Comparison of ENCODE assay signal across 1 cellular context in the genomic region with DNA sequence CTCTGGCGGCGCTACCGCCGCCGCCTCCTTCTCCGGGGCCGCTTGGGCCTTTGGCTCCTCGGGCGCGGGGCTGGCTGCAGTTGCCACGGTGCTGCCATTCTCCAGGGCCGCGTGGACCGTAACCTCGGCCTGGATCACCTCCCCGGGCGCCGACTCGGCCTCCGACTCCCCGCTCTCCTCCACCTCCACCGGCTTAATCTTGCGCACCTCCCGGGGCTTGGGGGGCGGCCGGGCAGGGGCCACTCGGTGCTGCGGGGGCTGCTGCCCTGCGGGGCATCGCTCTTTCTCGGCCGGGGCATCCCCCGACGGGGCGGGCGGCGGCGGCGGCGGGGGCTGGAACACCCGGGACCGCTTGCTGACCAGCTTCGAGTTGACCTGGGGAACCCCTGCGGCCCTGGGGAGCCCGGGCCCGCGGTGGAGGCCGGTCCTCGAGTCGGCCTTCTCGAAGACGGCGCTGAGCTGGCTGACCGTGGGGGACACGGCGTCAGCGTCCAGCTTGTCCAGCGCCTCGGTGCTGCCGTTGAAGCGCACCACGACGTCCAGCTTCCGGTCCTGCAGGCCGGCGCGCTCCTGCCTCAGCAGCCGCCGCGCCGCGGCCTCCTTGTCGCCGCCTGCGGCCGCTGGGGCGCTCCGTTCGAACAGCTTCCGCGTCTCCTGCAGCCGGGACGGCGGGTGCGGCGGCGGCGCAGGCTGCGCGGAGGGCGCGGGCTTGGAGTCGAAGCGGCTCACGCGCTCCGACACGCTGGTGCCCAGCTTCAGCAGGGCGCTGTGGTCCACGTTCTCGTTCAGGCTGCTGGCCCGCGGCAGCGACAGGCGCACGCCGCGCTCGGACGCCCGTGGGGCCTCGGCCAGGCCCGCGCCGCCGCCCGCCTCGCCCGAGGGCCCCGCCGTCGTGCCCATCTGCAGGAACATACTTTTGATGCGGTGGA.
TF ChIP-seq lines count a peak whose summit lies in the region.

No MANE protein-coding gene starts in this region.

TF ChIP-seq in HepG2, 621 proteins besides CTCF, POLR2A, EP300 and RAD21 (continued from another document and continues in another):
- TF ChIP-seq, protein P1, sequence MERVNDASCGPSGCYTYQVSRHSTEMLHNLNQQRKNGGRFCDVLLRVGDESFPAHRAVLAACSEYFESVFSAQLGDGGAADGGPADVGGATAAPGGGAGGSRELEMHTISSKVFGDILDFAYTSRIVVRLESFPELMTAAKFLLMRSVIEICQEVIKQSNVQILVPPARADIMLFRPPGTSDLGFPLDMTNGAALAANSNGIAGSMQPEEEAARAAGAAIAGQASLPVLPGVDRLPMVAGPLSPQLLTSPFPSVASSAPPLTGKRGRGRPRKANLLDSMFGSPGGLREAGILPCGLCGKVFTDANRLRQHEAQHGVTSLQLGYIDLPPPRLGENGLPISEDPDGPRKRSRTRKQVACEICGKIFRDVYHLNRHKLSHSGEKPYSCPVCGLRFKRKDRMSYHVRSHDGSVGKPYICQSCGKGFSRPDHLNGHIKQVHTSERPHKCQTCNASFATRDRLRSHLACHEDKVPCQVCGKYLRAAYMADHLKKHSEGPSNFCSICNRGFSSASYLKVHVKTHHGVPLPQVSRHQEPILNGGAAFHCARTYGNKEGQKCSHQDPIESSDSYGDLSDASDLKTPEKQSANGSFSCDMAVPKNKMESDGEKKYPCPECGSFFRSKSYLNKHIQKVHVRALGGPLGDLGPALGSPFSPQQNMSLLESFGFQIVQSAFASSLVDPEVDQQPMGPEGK (CRISPR knock-in tag; IDR thresholded peaks at IDR 0.05), result peak; percentile 31; the same call in 1 of the 2 replicates
- TF ChIP-seq, protein P2, sequence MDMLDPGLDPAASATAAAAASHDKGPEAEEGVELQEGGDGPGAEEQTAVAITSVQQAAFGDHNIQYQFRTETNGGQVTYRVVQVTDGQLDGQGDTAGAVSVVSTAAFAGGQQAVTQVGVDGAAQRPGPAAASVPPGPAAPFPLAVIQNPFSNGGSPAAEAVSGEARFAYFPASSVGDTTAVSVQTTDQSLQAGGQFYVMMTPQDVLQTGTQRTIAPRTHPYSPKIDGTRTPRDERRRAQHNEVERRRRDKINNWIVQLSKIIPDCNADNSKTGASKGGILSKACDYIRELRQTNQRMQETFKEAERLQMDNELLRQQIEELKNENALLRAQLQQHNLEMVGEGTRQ (IDR thresholded peaks at IDR 0.05; ENCODE audit: low read depth, low read length), result no peak
- TF ChIP-seq, protein P2 (CRISPR knock-in tag; IDR thresholded peaks at IDR 0.05; ENCODE audit: borderline replicate concordance), result no peak
- TF ChIP-seq PHF21A (CRISPR knock-in tag; IDR thresholded peaks at IDR 0.05) (no peak; the same call in 1 of the 2 replicates), SNRNP70 (IDR thresholded peaks at IDR 0.05; ENCODE audit: low read depth, low read length) (no peak), EZH2 (conservative IDR thresholded peaks at IDR 0.05; ENCODE audit: low read depth, low read length) (no peak), SAFB2 (CRISPR knock-in tag; IDR thresholded peaks at IDR 0.05; ENCODE audit: borderline replicate concordance, low read depth) (peak; percentile 67; the same call in 1 of the 2 replicates), ZNF788 (CRISPR knock-in tag; IDR thresholded peaks at IDR 0.05; ENCODE audit: borderline replicate concordance) (no peak), ZNF570 (CRISPR knock-in tag; IDR thresholded peaks at IDR 0.05; ENCODE audit: borderline replicate concordance) (no peak), NFE2L1 (CRISPR knock-in tag; IDR thresholded peaks at IDR 0.05; ENCODE audit: borderline replicate concordance) (no peak), ZNF713 (CRISPR knock-in tag; IDR thresholded peaks at IDR 0.05) (no peak), HIVEP1 (CRISPR knock-in tag; IDR thresholded peaks at IDR 0.05) (peak; percentile 37; the same call in 1 of the 2 replicates), SETDB1 (CRISPR knock-in tag; IDR thresholded peaks at IDR 0.05; ENCODE audit: borderline replicate concordance) (no peak), RBM22 (optimal IDR thresholded peaks at IDR 0.05; ENCODE audit: low read length) (no peak), HOXA3 (CRISPR knock-in tag; IDR thresholded peaks at IDR 0.05) (peak; percentile 88), SALL1 (CRISPR knock-in tag; IDR thresholded peaks at IDR 0.05) (peak; percentile 69), TCF7L2 (IDR thresholded peaks at IDR 0.05; ENCODE audit: low read depth, low read length) (no peak), SIX1 (CRISPR knock-in tag; IDR thresholded peaks at IDR 0.05; ENCODE audit: borderline replicate concordance) (no peak), BRCA1 (CRISPR knock-in tag; IDR thresholded peaks at IDR 0.05) (peak; percentile 52; the same call in 1 of the 2 replicates), SCMH1 (CRISPR knock-in tag; IDR thresholded peaks at IDR 0.05; ENCODE audit: borderline replicate concordance) (no peak), ZNF260 (CRISPR knock-in tag; IDR thresholded peaks at IDR 0.05; ENCODE audit: borderline replicate concordance, low read depth) (no peak), ZBTB21 (CRISPR knock-in tag; IDR thresholded peaks at IDR 0.05) (no peak), SATB2 (CRISPR knock-in tag; IDR thresholded peaks at IDR 0.05) (peak; percentile 41; the same call in 1 of the 2 replicates), NR2F6 (IDR thresholded peaks at IDR 0.05) (no peak), NR2F6 (CRISPR knock-in tag; IDR thresholded peaks at IDR 0.05) (no peak), HNRNPK (IDR thresholded peaks at IDR 0.05; ENCODE audit: low read depth, low read length, poor library complexity, severe bottlenecking) (no peak), SMYD3 (CRISPR knock-in tag; IDR thresholded peaks at IDR 0.05) (no peak), SIN3A (IDR thresholded peaks at IDR 0.05; ENCODE audit: borderline replicate concordance, low read depth, low read length) (no peak), JUND (CRISPR knock-in tag; IDR thresholded peaks at IDR 0.05) (peak; percentile 17; the same call in 1 of the 2 replicates), ZNF775 (CRISPR knock-in tag; IDR thresholded peaks at IDR 0.05; ENCODE audit: borderline replicate concordance) (no peak), GLI4 (CRISPR knock-in tag; IDR thresholded peaks at IDR 0.05; ENCODE audit: borderline replicate concordance) (no peak; the same call in 1 of the 2 replicates), ZNF230 (CRISPR knock-in tag; IDR thresholded peaks at IDR 0.05) (no peak), KLF12 (CRISPR knock-in tag; IDR thresholded peaks at IDR 0.05; ENCODE audit: borderline replicate concordance) (no peak)
- TF ChIP-seq, protein P3, sequence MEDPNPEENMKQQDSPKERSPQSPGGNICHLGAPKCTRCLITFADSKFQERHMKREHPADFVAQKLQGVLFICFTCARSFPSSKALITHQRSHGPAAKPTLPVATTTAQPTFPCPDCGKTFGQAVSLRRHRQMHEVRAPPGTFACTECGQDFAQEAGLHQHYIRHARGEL (CRISPR knock-in tag; IDR thresholded peaks at IDR 0.05), result 0 out of 2 replicates have a peak, but pooled peaks have one; percentile 54
- TF ChIP-seq, protein P4, sequence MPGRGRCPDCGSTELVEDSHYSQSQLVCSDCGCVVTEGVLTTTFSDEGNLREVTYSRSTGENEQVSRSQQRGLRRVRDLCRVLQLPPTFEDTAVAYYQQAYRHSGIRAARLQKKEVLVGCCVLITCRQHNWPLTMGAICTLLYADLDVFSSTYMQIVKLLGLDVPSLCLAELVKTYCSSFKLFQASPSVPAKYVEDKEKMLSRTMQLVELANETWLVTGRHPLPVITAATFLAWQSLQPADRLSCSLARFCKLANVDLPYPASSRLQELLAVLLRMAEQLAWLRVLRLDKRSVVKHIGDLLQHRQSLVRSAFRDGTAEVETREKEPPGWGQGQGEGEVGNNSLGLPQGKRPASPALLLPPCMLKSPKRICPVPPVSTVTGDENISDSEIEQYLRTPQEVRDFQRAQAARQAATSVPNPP (CRISPR knock-in tag; IDR thresholded peaks at IDR 0.05), result peak; percentile 81; the same call in 1 of the 2 replicates
- TF ChIP-seq, protein P5, sequence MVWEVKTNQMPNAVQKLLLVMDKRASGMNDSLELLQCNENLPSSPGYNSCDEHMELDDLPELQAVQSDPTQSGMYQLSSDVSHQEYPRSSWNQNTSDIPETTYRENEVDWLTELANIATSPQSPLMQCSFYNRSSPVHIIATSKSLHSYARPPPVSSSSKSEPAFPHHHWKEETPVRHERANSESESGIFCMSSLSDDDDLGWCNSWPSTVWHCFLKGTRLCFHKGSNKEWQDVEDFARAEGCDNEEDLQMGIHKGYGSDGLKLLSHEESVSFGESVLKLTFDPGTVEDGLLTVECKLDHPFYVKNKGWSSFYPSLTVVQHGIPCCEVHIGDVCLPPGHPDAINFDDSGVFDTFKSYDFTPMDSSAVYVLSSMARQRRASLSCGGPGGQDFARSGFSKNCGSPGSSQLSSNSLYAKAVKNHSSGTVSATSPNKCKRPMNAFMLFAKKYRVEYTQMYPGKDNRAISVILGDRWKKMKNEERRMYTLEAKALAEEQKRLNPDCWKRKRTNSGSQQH (CRISPR knock-in tag; IDR thresholded peaks at IDR 0.05; ENCODE audit: low read depth), result peak; percentile 86; the same call in 1 of the 2 replicates
- TF ChIP-seq, protein P6, sequence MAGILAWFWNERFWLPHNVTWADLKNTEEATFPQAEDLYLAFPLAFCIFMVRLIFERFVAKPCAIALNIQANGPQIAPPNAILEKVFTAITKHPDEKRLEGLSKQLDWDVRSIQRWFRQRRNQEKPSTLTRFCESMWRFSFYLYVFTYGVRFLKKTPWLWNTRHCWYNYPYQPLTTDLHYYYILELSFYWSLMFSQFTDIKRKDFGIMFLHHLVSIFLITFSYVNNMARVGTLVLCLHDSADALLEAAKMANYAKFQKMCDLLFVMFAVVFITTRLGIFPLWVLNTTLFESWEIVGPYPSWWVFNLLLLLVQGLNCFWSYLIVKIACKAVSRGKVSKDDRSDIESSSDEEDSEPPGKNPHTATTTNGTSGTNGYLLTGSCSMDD (CRISPR knock-in tag; IDR thresholded peaks at IDR 0.05), result no peak; the same call in 1 of the 2 replicates
- TF ChIP-seq, protein P7, sequence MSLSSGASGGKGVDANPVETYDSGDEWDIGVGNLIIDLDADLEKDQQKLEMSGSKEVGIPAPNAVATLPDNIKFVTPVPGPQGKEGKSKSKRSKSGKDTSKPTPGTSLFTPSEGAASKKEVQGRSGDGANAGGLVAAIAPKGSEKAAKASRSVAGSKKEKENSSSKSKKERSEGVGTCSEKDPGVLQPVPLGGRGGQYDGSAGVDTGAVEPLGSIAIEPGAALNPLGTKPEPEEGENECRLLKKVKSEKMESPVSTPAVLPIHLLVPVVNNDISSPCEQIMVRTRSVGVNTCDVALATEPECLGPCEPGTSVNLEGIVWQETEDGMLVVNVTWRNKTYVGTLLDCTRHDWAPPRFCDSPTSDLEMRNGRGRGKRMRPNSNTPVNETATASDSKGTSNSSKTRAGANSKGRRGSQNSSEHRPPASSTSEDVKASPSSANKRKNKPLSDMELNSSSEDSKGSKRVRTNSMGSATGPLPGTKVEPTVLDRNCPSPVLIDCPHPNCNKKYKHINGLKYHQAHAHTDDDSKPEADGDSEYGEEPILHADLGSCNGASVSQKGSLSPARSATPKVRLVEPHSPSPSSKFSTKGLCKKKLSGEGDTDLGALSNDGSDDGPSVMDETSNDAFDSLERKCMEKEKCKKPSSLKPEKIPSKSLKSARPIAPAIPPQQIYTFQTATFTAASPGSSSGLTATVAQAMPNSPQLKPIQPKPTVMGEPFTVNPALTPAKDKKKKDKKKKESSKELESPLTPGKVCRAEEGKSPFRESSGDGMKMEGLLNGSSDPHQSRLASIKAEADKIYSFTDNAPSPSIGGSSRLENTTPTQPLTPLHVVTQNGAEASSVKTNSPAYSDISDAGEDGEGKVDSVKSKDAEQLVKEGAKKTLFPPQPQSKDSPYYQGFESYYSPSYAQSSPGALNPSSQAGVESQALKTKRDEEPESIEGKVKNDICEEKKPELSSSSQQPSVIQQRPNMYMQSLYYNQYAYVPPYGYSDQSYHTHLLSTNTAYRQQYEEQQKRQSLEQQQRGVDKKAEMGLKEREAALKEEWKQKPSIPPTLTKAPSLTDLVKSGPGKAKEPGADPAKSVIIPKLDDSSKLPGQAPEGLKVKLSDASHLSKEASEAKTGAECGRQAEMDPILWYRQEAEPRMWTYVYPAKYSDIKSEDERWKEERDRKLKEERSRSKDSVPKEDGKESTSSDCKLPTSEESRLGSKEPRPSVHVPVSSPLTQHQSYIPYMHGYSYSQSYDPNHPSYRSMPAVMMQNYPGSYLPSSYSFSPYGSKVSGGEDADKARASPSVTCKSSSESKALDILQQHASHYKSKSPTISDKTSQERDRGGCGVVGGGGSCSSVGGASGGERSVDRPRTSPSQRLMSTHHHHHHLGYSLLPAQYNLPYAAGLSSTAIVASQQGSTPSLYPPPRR (CRISPR knock-in tag; IDR thresholded peaks at IDR 0.05; ENCODE audit: borderline replicate concordance), result 0 out of 2 replicates have a peak, but pooled peaks have one; percentile 25
- TF ChIP-seq, protein P8, sequence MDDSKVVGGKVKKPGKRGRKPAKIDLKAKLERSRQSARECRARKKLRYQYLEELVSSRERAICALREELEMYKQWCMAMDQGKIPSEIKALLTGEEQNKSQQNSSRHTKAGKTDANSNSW (CRISPR knock-in tag; IDR thresholded peaks at IDR 0.05; ENCODE audit: borderline replicate concordance), result no peak
- TF ChIP-seq, protein P9, sequence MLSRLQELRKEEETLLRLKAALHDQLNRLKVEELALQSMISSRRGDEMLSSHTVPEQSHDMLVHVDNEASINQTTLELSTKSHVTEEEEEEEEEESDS (CRISPR knock-in tag; IDR thresholded peaks at IDR 0.05; ENCODE audit: borderline replicate concordance), result no peak
- TF ChIP-seq, protein P10, sequence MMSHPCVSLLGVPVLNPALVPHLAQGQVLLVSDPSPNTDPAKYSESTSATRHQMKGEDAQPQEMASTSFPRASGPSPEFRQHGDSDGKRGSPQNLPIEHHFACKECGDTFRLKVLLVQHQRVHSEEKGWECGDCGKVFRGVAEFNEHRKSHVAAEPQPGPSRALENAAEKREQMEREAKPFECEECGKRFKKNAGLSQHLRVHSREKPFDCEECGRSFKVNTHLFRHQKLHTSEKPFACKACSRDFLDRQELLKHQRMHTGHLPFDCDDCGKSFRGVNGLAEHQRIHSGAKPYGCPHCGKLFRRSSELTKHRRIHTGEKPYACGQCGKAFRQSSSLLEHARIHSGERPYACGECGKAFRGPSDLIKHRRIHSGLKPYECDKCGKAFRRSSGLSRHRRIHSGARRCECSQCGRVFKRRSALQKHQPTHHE (CRISPR knock-in tag; IDR thresholded peaks at IDR 0.05; ENCODE audit: borderline replicate concordance), result no peak
